8 cellular contexts compared by ENCODE assay signal in genomic region chr7:69599211-69599878, GRCh38. TPM values are rescaled to one million over a fixed set of nuclear protein-coding genes. Genes with fewer than 3 reads are reported as not detected.
DNase-seq lines count a peak whose midpoint lies in the region; ATAC-seq, FAIRE-seq and TF ChIP-seq lines count a peak whose summit lies in the region.

No MANE protein-coding gene starts in this region.

- TF ChIP-seq POLR2A in ovary (IDR thresholded peaks at IDR 0.05) (no peak), GM12891 (IDR thresholded peaks at IDR 0.05; ENCODE audit: low read depth, low read length) (no peak)

- H3K4me1 ChIP-seq in ovary (ENCODE audit: insufficient read depth), result peaks cover 6% of the 10 kb centered on the region

- H3K27me3 ChIP-seq in ovary, result no peaks in the 10 kb centered on the region

- H3K9me3 ChIP-seq in ovary, result no peaks in the 10 kb centered on the region

- TF ChIP-seq CTCF in fibroblast of pulmonary artery (IDR thresholded peaks at IDR 0.05; ENCODE audit: low read length, missing control alignments) (no peak), ovary (IDR thresholded peaks at IDR 0.05) (no peak)

- no peak for DNase-seq in activated naive CD4-positive, alpha-beta T cell treated with anti-CD3 and anti-CD28 coated beads, Interleukin-2, amount 10 ng/mL, durations not matched to agents 7 days and 5 days
- no peak for DNase-seq in activated naive CD4-positive, alpha-beta T cell treated with anti-CD3 and anti-CD28 coated beads, Interleukin-2, amount 50 U/mL, for 72 hours (ENCODE audit: low spot score in 2 of 2)
- peak; percentile 25 for DNase-seq in SK-N-DZ (ENCODE audit: low spot score)
- no peak for DNase-seq in fibroblast of pulmonary artery (ENCODE audit: low read depth)
- DNase-seq in ovary, result peak; percentile 29 to 58 (median 56)
- DNase-seq in 8988T, result no peak
- no peak for DNase-seq in mucosa of gallbladder (ENCODE audit: low spot score)
- DNase-seq in GM12891 (ENCODE audit: insufficient read length, low spot score), result no peak

- H3K4me3 Mint-ChIP-seq in activated naive CD4-positive, alpha-beta T cell treated with anti-CD3 and anti-CD28 coated beads, Interleukin-2, amount 10 ng/mL, durations not matched to agents 7 days and 5 days, result peak overlapping the region; percentile 63

- no peaks in the 10 kb centered on the region for H3K36me3 Mint-ChIP-seq in activated naive CD4-positive, alpha-beta T cell treated with anti-CD3 and anti-CD28 coated beads, Interleukin-2, amount 10 ng/mL, durations not matched to agents 7 days and 5 days
- no peaks in the 10 kb centered on the region for H3K36me3 Mint-ChIP-seq in activated naive CD4-positive, alpha-beta T cell treated with anti-CD3 and anti-CD28 coated beads, Interleukin-2, amount 50 U/mL, for 72 hours

- no peaks in the 10 kb centered on the region for H3K36me3 ChIP-seq in ovary

- ATAC-seq in activated naive CD4-positive, alpha-beta T cell treated with anti-CD3 and anti-CD28 coated beads, Interleukin-2, amount 50 U/mL, for 72 hours, result no peak

- H3K27me3 Mint-ChIP-seq in activated naive CD4-positive, alpha-beta T cell treated with anti-CD3 and anti-CD28 coated beads, Interleukin-2, amount 10 ng/mL, durations not matched to agents 7 days and 5 days, result no peaks in the 10 kb centered on the region

- no peaks in the 10 kb centered on the region for H3K9me3 Mint-ChIP-seq in activated naive CD4-positive, alpha-beta T cell treated with anti-CD3 and anti-CD28 coated beads, Interleukin-2, amount 10 ng/mL, durations not matched to agents 7 days and 5 days
- H3K9me3 Mint-ChIP-seq in activated naive CD4-positive, alpha-beta T cell treated with anti-CD3 and anti-CD28 coated beads, Interleukin-2, amount 50 U/mL, for 72 hours, result no peaks in the 10 kb centered on the region

- H3K4me3 ChIP-seq in fibroblast of pulmonary artery (replicated peaks; ENCODE audit: low read depth, low read length) (peak overlapping the region; percentile 82), ovary (peak overlapping the region; percentile 81)

- FAIRE-seq in GM12891 (lab: Jason Lieb, UNC), result no peak

- intact Hi-C loops in ovary (cut with DNase I), result loop anchor here in 1 of 4 donors (10.0 kb wide), 1 partner anchor 1095 kb away; no protein-coding TSS in a partner anchor

- H3K4me1 Mint-ChIP-seq in activated naive CD4-positive, alpha-beta T cell treated with anti-CD3 and anti-CD28 coated beads, Interleukin-2, amount 10 ng/mL, durations not matched to agents 7 days and 5 days, result peaks cover 15% of the 10 kb centered on the region

- H3K27ac Mint-ChIP-seq in activated naive CD4-positive, alpha-beta T cell treated with anti-CD3 and anti-CD28 coated beads, Interleukin-2, amount 10 ng/mL, durations not matched to agents 7 days and 5 days, result no peak overlapping the region
- H3K27ac Mint-ChIP-seq in activated naive CD4-positive, alpha-beta T cell treated with anti-CD3 and anti-CD28 coated beads, Interleukin-2, amount 50 U/mL, for 72 hours, result no peak overlapping the region

- CTCF ChIA-PET in activated naive CD4-positive, alpha-beta T cell treated with anti-CD3 and anti-CD28 coated beads, Interleukin-2, amount 10 ng/mL, durations not matched to agents 7 days and 5 days (lab: Charles Lee), result no interaction called here

- no peak for TF ChIP-seq EP300 in ovary (IDR thresholded peaks at IDR 0.05)

- 1% methylated on average over 39 to 66 of the region's 66 CpGs for WGBS in ovary, 3 donors

- H3K27ac ChIP-seq in ovary, result peak overlapping the region; percentile 36 to 95

TF ChIP-seq in GM12891, 5 proteins besides CTCF, POLR2A, EP300 and RAD21:
- TF ChIP-seq POU2F2 (IDR thresholded peaks at IDR 0.05; ENCODE audit: low read depth, low read length) (no peak), POLR2AphosphoS5 (IDR thresholded peaks at IDR 0.05; ENCODE audit: low read depth, low read length) (no peak), SPI1 (IDR thresholded peaks at IDR 0.05; ENCODE audit: low read depth, low read length) (no peak), TAF1 (IDR thresholded peaks at IDR 0.05; ENCODE audit: low read depth, low read length) (no peak), PAX5 (IDR thresholded peaks at IDR 0.05; ENCODE audit: insufficient read depth, low read length, severe bottlenecking) (no peak)
TF ChIP-seq in GM12891: peak in this region for 0.

RNA-seq across cellular contexts. Expression of gene AUTS2, which starts 1.1 kb away (rescaled TPM):
- 1 to 10 TPM in 1 of 2 donors, under 1 TPM in 1; 0.53 to 2.2 TPM for total RNA-seq in activated naive CD4-positive, alpha-beta T cell treated with anti-CD3 and anti-CD28 coated beads, Interleukin-2, amount 50 U/mL, for 72 hours
- 18.5 and 24.5 TPM in 2 replicates for polyA plus RNA-seq in SK-N-DZ (2014; cell fraction: cytosol; rRNA removed)
- 35.4 and 79.3 TPM in 2 replicates for polyA plus RNA-seq in SK-N-DZ (2014; cell fraction: nucleus; rRNA removed)
- 10 to 100 TPM; 35.4 to 60.9 (median 47.8) TPM for total RNA-seq in ovary
- 10 to 100 TPM; 18.3 to 22.0 TPM for polyA plus RNA-seq in ovary
- total RNA-seq in mucosa of gallbladder, result 50.1 TPM
- 9.2 TPM for polyA plus RNA-seq in GM12891 (2012; ENCODE audit: low read depth, missing spikeins)

Comparison
In these comparisons a context has a peak if more than half of its experiments do, and no peak if none do; other contexts are left out.
1. DNase-seq: peak in SK-N-DZ (single experiment) and ovary (5 of 5); none in activated naive CD4-positive, alpha-beta T cell treated with anti-CD3 and anti-CD28 coated beads, Interleukin-2, amount 10 ng/mL, durations not matched to agents 7 days and 5 days (single experiment), activated naive CD4-positive, alpha-beta T cell treated with anti-CD3 and anti-CD28 coated beads, Interleukin-2, amount 50 U/mL, for 72 hours (0 of 2), fibroblast of pulmonary artery (single experiment), 8988T (single experiment), mucosa of gallbladder (single experiment) and GM12891 (single experiment).
2. RNA of gene AUTS2, which starts 1.1 kb away (total RNA-seq): 50.1 TPM in mucosa of gallbladder (single experiment) and 35.4 to 60.9 TPM in ovary; 0.53 to 2.2 TPM in activated naive CD4-positive, alpha-beta T cell treated with anti-CD3 and anti-CD28 coated beads, Interleukin-2, amount 50 U/mL, for 72 hours; every median in the first group is over 10 times any median in the second.